In genomic region chr11:116192509-116193206, GRCh38 we compare ENCODE assay signal across 7 cellular contexts.
DNase-seq lines count a peak whose midpoint lies in the region; ATAC-seq, FAIRE-seq and TF ChIP-seq lines count a peak whose summit lies in the region.

No MANE protein-coding gene starts in this region.

- H3K36me3 ChIP-seq in HEK293 (ENCODE audit: control insufficient read depth in 2 of 2, insufficient read depth in 1 of 2, low read length in 2 of 2) (no peaks in the 10 kb centered on the region), body of pancreas (replicated peaks in 1 of 2; ENCODE audit: insufficient read depth in 1 of 2, low read depth in 2 of 2) (no peaks in the 10 kb centered on the region), HepG2 (replicated peaks in 1 of 2; ENCODE audit: control insufficient read depth in 1 of 2, insufficient read depth in 2 of 2, low read length in 2 of 2) (no peaks in the 10 kb centered on the region), spleen (no peaks in the 10 kb centered on the region)

- H3K27me3 ChIP-seq in body of pancreas (no peaks in the 10 kb centered on the region), HepG2 (ENCODE audit: control insufficient read depth in 1 of 2, insufficient read depth in 2 of 2, low read length in 2 of 2) (peaks cover 3 to 8% of the 10 kb centered on the region in 2 experiments; a peak in 3 of 5 replicates), spleen (replicated peaks in 1 of 7) (peaks cover 0 to 57% (median 5%) of the 10 kb centered on the region in 7 donors)

- POLR2A ChIA-PET in HEK293 (lab: Yijun Ruan, JAX) (interaction anchor here (0.7 kb wide), 1 partner anchor 688 kb away, joined by 4 read pairs; the partner anchor contains the start of gene CADM1), HepG2 (lab: Yijun Ruan, JAX) (no interaction called here)

- H3K9ac ChIP-seq in HepG2 (ENCODE audit: insufficient read depth, low read depth, low read length) = no peak overlapping the region

- in situ Hi-C loops in HepG2 (cut with HindIII; ENCODE audit: extremely low pct_ligation_motif_present, low pct_unique_long_range_greater_than_20kb) = no loop called here

- no TSS peak for BruUV-seq in HepG2 (replicated peaks; lab: Mats Ljungman, UMichigan)

- H3K27ac ChIP-seq in HEK293 (ENCODE audit: extremely low read depth, low read depth, low read length) (no peak overlapping the region), body of pancreas (no peak overlapping the region), HepG2 (ENCODE audit: extremely low read length, insufficient read depth, low read length) (no peak overlapping the region), spleen (peak overlapping the region in 2 of 8 donors; percentile 60 to 66)

- TF ChIP-seq EP300 in HepG2 (IDR thresholded peaks at IDR 0.05; ENCODE audit: low read depth in 2 of 2, low read length in 2 of 2) = no peak
- TF ChIP-seq EP300 in HepG2 (CRISPR knock-in tag; IDR thresholded peaks at IDR 0.05; ENCODE audit: borderline replicate concordance) = no peak

- H3K4me3 ChIP-seq in HEK293 (ENCODE audit: low read depth, low read length) = peak overlapping the region; percentile 40
- H3K4me3 ChIP-seq in body of pancreas = no peak overlapping the region
- H3K4me3 ChIP-seq in HepG2 (replicated peaks in 1 of 3; ENCODE audit: insufficient read depth in 1 of 3, low read depth in 2 of 3, low read length in 3 of 3) = peak overlapping the region in 1 of 3 experiments; percentile 57; a peak in 1 of 6 replicates
- peak overlapping the region in 2 of 8 donors; percentile 36 to 55 for H3K4me3 ChIP-seq in spleen

- H3K4me2 ChIP-seq in HepG2 (ENCODE audit: low read depth, low read length) = 0 out of 2 replicates have a peak overlapping the region, but pooled peaks have one; percentile 83

- H4K20me1 ChIP-seq in HepG2 (ENCODE audit: insufficient read depth, low read length) = no peaks in the 10 kb centered on the region

- ATAC-seq in body of pancreas (peak; percentile 3), HepG2 (no peak), GM18520 (IDR thresholded peaks at IDR 0.05; ENCODE audit: unreplicated experiment) (no peak)

- H3K9me3 ChIP-seq in HEK293 (ENCODE audit: control insufficient read depth, insufficient read depth, low read depth, low read length) (no peaks in the 10 kb centered on the region), body of pancreas (no peaks in the 10 kb centered on the region), HepG2 (ENCODE audit: low read length) (no peaks in the 10 kb centered on the region), spleen (no peaks in the 10 kb centered on the region)

- no peak for DNase-seq in body of pancreas
- DNase-seq in HepG2 (ENCODE audit: low spot score) = no peak
- peak; percentile 66 for DNase-seq in spleen
- DNase-seq in stimulated activated CD4-positive, alpha-beta T cell treated with anti-CD3 and anti-CD28 coated beads, Interleukin-4, amount 100 ng/mL, for 4 hours = no peak
- DNase-seq in cerebellar nuclear complex (lab: John Stamatoyannopoulos, UW) = no peak

- no peak for TF ChIP-seq RAD21 in HepG2 (CRISPR knock-in tag; IDR thresholded peaks at IDR 0.05)

- FAIRE-seq in HepG2 (lab: Jason Lieb, UNC) = no peak

- no peaks in the 10 kb centered on the region for H3K79me2 ChIP-seq in HepG2 (ENCODE audit: insufficient read depth, low read length)

- no peaks in the 10 kb centered on the region for H3K4me1 ChIP-seq in HEK293 (ENCODE audit: control insufficient read depth, insufficient read depth, low read length)
- peaks cover 5% of the 10 kb centered on the region for H3K4me1 ChIP-seq in body of pancreas
- peaks cover 11% of the 10 kb centered on the region for H3K4me1 ChIP-seq in HepG2 (ENCODE audit: insufficient read depth, low read length)
- peaks cover 0 to 17% (median 0%) of the 10 kb centered on the region in 6 donors for H3K4me1 ChIP-seq in spleen

- intact Hi-C loops in body of pancreas (cut with DNase I) = no loop called here
- intact Hi-C loops in HepG2 (cut with micrococcal nuclease; ENCODE audit: unreplicated experiment) = no loop called here
- intact Hi-C loops in spleen (cut with DNase I; ENCODE audit: low total_unique reads) = no loop called here

- WGBS in body of pancreas, 2 donors = 17 to 42% methylated on average over 5 to 12 of the region's 12 CpGs
- 55% methylated on average over 10 of the region's 12 CpGs for WGBS in HepG2 (ENCODE audit: low lambda C conversion rate)
- 26 to 40% (median 31%) methylated on average over 11 to 12 of the region's 12 CpGs for WGBS in spleen, 5 donors

- TF ChIP-seq POLR2A in body of pancreas (IDR thresholded peaks at IDR 0.05) = no peak
- TF ChIP-seq POLR2A in HepG2 (IDR thresholded peaks at IDR 0.05; ENCODE audit: insufficient read depth in 1 of 2, low read depth in 2 of 2, low read length in 2 of 2) = no peak
- TF ChIP-seq POLR2A in spleen (IDR thresholded peaks at IDR 0.05) = no peak

- no peak overlapping the region for H2AFZ ChIP-seq in HepG2 (ENCODE audit: low read length)

- CTCF ChIA-PET in HEK293 (lab: Yijun Ruan, JAX) (interaction anchor here (0.6 kb wide), 2 partner anchors 78 to 130 kb away, joined by 3 to 4 read pairs; no protein-coding TSS in a partner anchor), HepG2 (lab: Yijun Ruan, JAX; ENCODE audit: low intra/inter-chr PET ratio, low total read pairs) (no interaction called here)

- no peak for TF ChIP-seq CTCF in HEK293 (tag by site-specific recombination; IDR thresholded peaks at IDR 0.05)
- no peak for TF ChIP-seq CTCF in body of pancreas (IDR thresholded peaks at IDR 0.05)
- TF ChIP-seq CTCF in HepG2 (CRISPR knock-in tag; IDR thresholded peaks at IDR 0.05) = no peak
- no peak for TF ChIP-seq CTCF in spleen (IDR thresholded peaks at IDR 0.05 in 8 of 11, conservative IDR thresholded peaks at IDR 0.05 in 3 of 11)

TF ChIP-seq in HEK293, 187 proteins besides CTCF, POLR2A, EP300 and RAD21 (continues in another document):
- TF ChIP-seq SCRT2 (tag by site-specific recombination; IDR thresholded peaks at IDR 0.05) (no peak), ZFP37 (tag by site-specific recombination; IDR thresholded peaks at IDR 0.05) (no peak), ZNF449 (tag by site-specific recombination; IDR thresholded peaks at IDR 0.05) (no peak), ZNF555 (tag by site-specific recombination; conservative IDR thresholded peaks at IDR 0.05) (no peak), SALL2 (tag by site-specific recombination; IDR thresholded peaks at IDR 0.05; ENCODE audit: borderline replicate concordance) (no peak)

TF ChIP-seq in HepG2, 621 proteins besides CTCF, POLR2A, EP300 and RAD21:
- TF ChIP-seq ZSCAN29 (CRISPR knock-in tag; conservative IDR thresholded peaks at IDR 0.05) = no peak
- no peak for TF ChIP-seq MEIS2 (CRISPR knock-in tag; IDR thresholded peaks at IDR 0.05)
- 0 out of 2 replicates have a peak, but pooled peaks have one; percentile 29 for TF ChIP-seq ZNF629 (CRISPR knock-in tag; conservative IDR thresholded peaks at IDR 0.05)
TF ChIP-seq in HepG2: peak in this region for 1.

Comparison
In these comparisons a context has a peak if more than half of its experiments do, and no peak if none do; other contexts are left out.
1. Of the 63 proteins assayed by ChIP-seq in both HepG2 and HEK293: peak only in HepG2: ZNF629; only in HEK293: none; in both: none; in neither: 62.